14 cellular contexts compared by ENCODE assay signal in the genomic region with DNA sequence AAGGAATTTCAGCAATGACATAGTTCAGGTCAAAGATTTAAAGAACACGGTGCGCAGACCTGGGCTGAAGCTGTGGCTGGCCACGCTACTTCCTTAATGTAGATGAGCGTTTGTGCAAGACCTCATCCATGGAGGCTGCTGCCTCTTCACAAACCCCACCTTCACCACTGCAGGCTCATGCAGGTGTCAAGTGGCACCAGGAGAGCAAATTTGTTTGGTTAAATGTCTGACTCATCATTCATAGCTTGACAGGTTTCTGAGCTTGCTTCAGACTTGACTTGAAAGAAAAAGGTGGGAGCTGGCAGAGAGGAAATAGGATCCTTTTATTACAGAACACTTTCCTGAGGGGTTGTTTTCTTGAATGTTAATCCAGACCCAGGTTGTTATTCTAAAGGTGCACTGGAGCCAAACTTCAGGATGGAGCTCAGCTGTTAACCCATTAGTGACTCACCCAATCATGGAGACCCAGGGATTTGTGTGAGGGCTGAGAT.
DNase-seq lines count a peak whose midpoint lies in the region; ATAC-seq, FAIRE-seq and TF ChIP-seq lines count a peak whose summit lies in the region.
"Had no signal": no experiment of that assay in that cellular context is flagged by ENCODE, and none has a peak within 500 bp of the region (broad histone marks: within the 10 kb centered on the region; RNA-seq: fewer than 3 reads in every experiment).

No MANE protein-coding gene starts in this region.

- FAIRE-seq in D721Med (lab: Jason Lieb, UNC), result no peak

- no peaks in the 10 kb centered on the region for H3K36me3 ChIP-seq in mucosa of descending colon (ENCODE audit: low read depth)
- H3K36me3 ChIP-seq: ascending aorta, heart left ventricle had no signal

- H3K4me1 ChIP-seq in mucosa of descending colon (ENCODE audit: low read depth), result peaks cover 3% of the 10 kb centered on the region

- DNase-seq in Daoy (ENCODE audit: low read depth) (peak; percentile 9), NCI-H1436 treated with DMSO at 0.1 percent for 48 hours (lab: John Stamatoyannopoulos, UW) (peak; percentile 79), astrocyte of the hippocampus (ENCODE audit: low read depth, low spot score) (peak; percentile 27), mucosa of descending colon (peak in 2 of 3 donors; percentile 36 to 44), hippocampal formation (lab: John Stamatoyannopoulos, UW) (no peak), ACHN (no peak), D721Med (ENCODE audit: insufficient read length, low spot score) (no peak)
- DNase-seq in effector CD4-positive, alpha-beta T cell, result no peak
- DNase-seq: activated T-cell treated with anti-CD3 and anti-CD28 coated beads, Interleukin-2, amount 50 U/mL, for 24 hours; effector memory CD8-positive, alpha-beta T cell; heart left ventricle; NCI-H1930; retina had no signal

- peak; percentile 54 for ATAC-seq in mucosa of descending colon
- ATAC-seq: effector memory CD8-positive, alpha-beta T cell; heart left ventricle had no signal

- H3K4me3 ChIP-seq in mucosa of descending colon, result no peak overlapping the region
- H3K4me3 ChIP-seq: ascending aorta, heart left ventricle had no signal

- H3K9me3 ChIP-seq in mucosa of descending colon, result no peaks in the 10 kb centered on the region
- H3K9me3 ChIP-seq: ascending aorta, heart left ventricle had no signal

- in situ Hi-C loops in ACHN (cut with HindIII; ENCODE audit: low pct_ligation_motif_present, low pct_unique_long_range_greater_than_20kb, low sequenced_read_pairs), result no loop called here

- intact Hi-C loops in mucosa of descending colon (cut with DNase I, micrococcal nuclease), result no loop called here

- TF ChIP-seq CTCF in mucosa of descending colon (IDR thresholded peaks at IDR 0.05) (no peak), D721Med (IDR thresholded peaks at IDR 0.05; ENCODE audit: insufficient read depth, missing control alignments) (no peak)

Comparison
In these comparisons a context has a peak if more than half of its experiments do, and no peak if none do; other contexts are left out.
1. DNase-seq: peak in Daoy (single experiment), NCI-H1436 treated with DMSO at 0.1 percent for 48 hours (single experiment), astrocyte of the hippocampus (single experiment) and mucosa of descending colon (2 of 3); none in hippocampal formation (0 of 2), ACHN (single experiment), D721Med (single experiment) and effector CD4-positive, alpha-beta T cell (single experiment).